ENCODE assay signal across 11 cellular contexts in the genomic region with DNA sequence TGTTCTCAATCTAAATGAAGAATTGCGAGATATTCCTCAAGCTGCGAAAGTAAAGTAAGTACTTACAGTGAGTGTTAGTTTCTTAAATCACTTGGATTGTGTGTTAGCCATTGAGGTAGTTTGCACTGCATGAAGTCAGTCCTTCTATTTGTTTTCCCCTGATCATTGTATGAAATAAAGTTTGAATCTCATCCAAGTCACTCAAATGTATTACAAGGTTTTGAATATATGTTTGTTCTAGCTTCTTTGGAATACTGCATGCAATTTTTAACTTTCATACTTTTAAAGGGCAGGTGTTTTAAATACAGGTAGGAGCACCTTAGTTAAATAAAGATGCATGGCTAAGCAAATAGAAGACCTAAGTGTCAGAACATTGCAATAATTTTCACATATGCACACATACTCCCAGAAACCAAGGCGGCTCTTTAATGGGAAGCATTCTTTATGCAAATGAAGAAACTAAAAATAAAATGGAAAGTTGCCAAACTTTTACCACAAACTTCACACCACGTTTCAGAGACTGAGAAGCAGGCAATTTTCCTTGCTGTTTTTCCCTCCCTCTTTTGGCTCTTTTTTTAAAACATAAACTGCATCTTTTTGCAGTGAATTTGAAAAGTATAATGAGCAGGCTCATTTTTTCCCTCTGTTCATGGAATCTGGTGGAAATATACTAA.
A peak's percentile ranks its signal among the peaks of the same experiment; 100 is the strongest.
DNase-seq lines count a peak whose midpoint lies in the region; ATAC-seq lines count a peak whose summit lies in the region.
"Had no signal": no experiment of that assay in that cellular context is flagged by ENCODE, and none has a peak within 500 bp of the region (broad histone marks: within the 10 kb centered on the region; RNA-seq: fewer than 3 reads in every experiment).

No MANE protein-coding gene starts in this region.

- peaks cover 100% of the 10 kb centered on the region for H3K4me1 ChIP-seq in Karpas-422 (ENCODE audit: low read length)
- H3K4me1 ChIP-seq: neural progenitor cell had no signal

- H3K36me3 ChIP-seq in Karpas-422 (ENCODE audit: insufficient read depth, low read length), result peaks cover 8% of the 10 kb centered on the region; the same call in 1 of the 2 replicates

- H3K9me3 ChIP-seq in Karpas-422 (ENCODE audit: low read length), result no peaks in the 10 kb centered on the region

- no peaks in the 10 kb centered on the region for H3K27me3 ChIP-seq in Karpas-422 (ENCODE audit: low read length)
- H3K27me3 ChIP-seq: neural progenitor cell had no signal

- no peak for ATAC-seq in HG02588 (IDR thresholded peaks at IDR 0.05; ENCODE audit: unreplicated experiment)

- peak overlapping the region; percentile 69 for H3K4me2 ChIP-seq in Karpas-422 (ENCODE audit: low read depth, low read length, poor library complexity, severe bottlenecking)
- H3K4me2 ChIP-seq: neural progenitor cell had no signal

- H3K79me2 ChIP-seq in Karpas-422 (ENCODE audit: low read length), result peaks cover 13% of the 10 kb centered on the region; the same call in 1 of the 2 replicates

- peak overlapping the region; percentile 67 for H3K9ac ChIP-seq in Karpas-422 (ENCODE audit: low read length)
- H3K9ac ChIP-seq: neural progenitor cell had no signal

- intact Hi-C loops in posterior vena cava (cut with DNase I), result no loop called here

- H3K9me2 ChIP-seq in Karpas-422 (replicated peaks; ENCODE audit: insufficient read depth, low read length), result no peaks in the 10 kb centered on the region

- H3K27ac ChIP-seq in Karpas-422 (ENCODE audit: low read length), result peak overlapping the region; percentile 97
- H3K27ac ChIP-seq: neural progenitor cell had no signal

- H3K4me3 ChIP-seq in Karpas-422 (ENCODE audit: low read length), result peak overlapping the region; percentile 52
- H3K4me3 ChIP-seq: neural progenitor cell had no signal

- H2AFZ ChIP-seq in Karpas-422 (ENCODE audit: low read length), result no peak overlapping the region
- H2AFZ ChIP-seq: neural progenitor cell had no signal

- DNase-seq in CD1c-positive myeloid dendritic cell (ENCODE audit: extremely low spot score), result peak; percentile 51
- DNase-seq in Karpas-422, result peak; percentile 94
- DNase-seq in RPMI7951 (ENCODE audit: low read depth), result peak; percentile 23
- DNase-seq in middle frontal gyrus (ENCODE audit: extremely low spot score, low spot score), result peak; percentile 21
- DNase-seq in stimulated activated CD4-positive, alpha-beta T cell treated with anti-CD3 and anti-CD28 coated beads, Interleukin-2, amount 100 ng/mL, for 24 hours, result no peak
- no peak for DNase-seq in posterior vena cava (ENCODE audit: low spot score)
- no peak for DNase-seq in activated gamma-delta T cell treated with Interleukin-2 at 50 U/mL for 16 hours
- DNase-seq: activated CD4-positive, alpha-beta T cell treated with anti-CD3 and anti-CD28 coated beads for 48 hours; stimulated activated CD4-positive, alpha-beta T cell treated with anti-CD3 and anti-CD28 coated beads, Interleukin-4, amount 100 ng/mL, for 24 hours had no signal

- no peaks in the 10 kb centered on the region for H4K20me1 ChIP-seq in Karpas-422 (ENCODE audit: insufficient read depth, low read depth, low read length)

Comparison
In these comparisons a context has a peak if more than half of its experiments do, and no peak if none do; other contexts are left out.
1. DNase-seq: peak in CD1c-positive myeloid dendritic cell (single experiment), Karpas-422 (single experiment), RPMI7951 (single experiment) and middle frontal gyrus (single experiment); none in stimulated activated CD4-positive, alpha-beta T cell treated with anti-CD3 and anti-CD28 coated beads, Interleukin-2, amount 100 ng/mL, for 24 hours (0 of 2), posterior vena cava (single experiment) and activated gamma-delta T cell treated with Interleukin-2 at 50 U/mL for 16 hours (single experiment).